ENCODE assay signal across 8 cellular contexts in genomic region chr1:236281286-236282158, GRCh38. TPM values are rescaled to one million over a fixed set of nuclear protein-coding genes. Genes with fewer than 3 reads are reported as not detected.
DNase-seq lines count a peak whose midpoint lies in the region; ATAC-seq lines count a peak whose summit lies in the region.

Gene ERO1B (minus strand): TSS chr1:236281958. CDS start chr1:236281783, 175 bp downstream.

- peak; percentile 81 for ATAC-seq in GM21367 (IDR thresholded peaks at IDR 0.05; ENCODE audit: unreplicated experiment)
- ATAC-seq in activated CD8-positive, alpha-beta memory T cell treated with anti-CD3 and anti-CD28 coated beads, Interleukin-2, amount 10 ng/mL, durations not matched to agents 7 days and 5 days = peak; percentile 97

- H3K36me3 ChIP-seq in endocrine pancreas (ENCODE audit: control insufficient read depth, insufficient read depth, low read length) = peaks cover 4% of the 10 kb centered on the region

- H3K27me3 Mint-ChIP-seq in activated CD8-positive, alpha-beta memory T cell treated with anti-CD3 and anti-CD28 coated beads, Interleukin-2, amount 10 ng/mL, durations not matched to agents 7 days and 5 days = peaks cover 9% of the 10 kb centered on the region

- H3K27me3 ChIP-seq in endocrine pancreas (ENCODE audit: control insufficient read depth, insufficient read depth, low read length) = no peaks in the 10 kb centered on the region

- in situ Hi-C loops in Caki2 (cut with HindIII; ENCODE audit: low pct_unique_long_range_greater_than_20kb, low sequenced_read_pairs) = no loop called here

- CTCF ChIA-PET in activated CD8-positive, alpha-beta memory T cell treated with anti-CD3 and anti-CD28 coated beads, Interleukin-2, amount 10 ng/mL, durations not matched to agents 7 days and 5 days (lab: Charles Lee) = interaction anchor here (0.6 to 1.3 kb wide), 3 partner anchors 19 to 211 kb away, joined by 3 to 5 read pairs (median 4); no protein-coding TSS in a partner anchor

- peaks cover 1% of the 10 kb centered on the region for H3K36me3 Mint-ChIP-seq in activated CD8-positive, alpha-beta memory T cell treated with anti-CD3 and anti-CD28 coated beads, Interleukin-2, amount 10 ng/mL, durations not matched to agents 7 days and 5 days

- H3K9ac ChIP-seq in endocrine pancreas (ENCODE audit: control insufficient read depth, insufficient read depth, low read length) = peak within 1 kb of the TSS; percentile 96

- H3K4me3 Mint-ChIP-seq in activated CD8-positive, alpha-beta memory T cell treated with anti-CD3 and anti-CD28 coated beads, Interleukin-2, amount 10 ng/mL, durations not matched to agents 7 days and 5 days = peak within 1 kb of the TSS; percentile 89

- peak within 1 kb of the TSS; percentile 71 for H3K27ac Mint-ChIP-seq in activated CD8-positive, alpha-beta memory T cell treated with anti-CD3 and anti-CD28 coated beads, Interleukin-2, amount 10 ng/mL, durations not matched to agents 7 days and 5 days

- DNase-seq in Caki2 (ENCODE audit: low read depth) = peak; percentile 81
- DNase-seq in HT1080 (ENCODE audit: low read depth) = peak; percentile 91
- DNase-seq in NOMO-1 (lab: John Stamatoyannopoulos, UW; ENCODE audit: unreplicated experiment in 2 of 2) = peak; percentile 93 to 94
- DNase-seq in activated CD8-positive, alpha-beta memory T cell treated with anti-CD3 and anti-CD28 coated beads, Interleukin-2, amount 10 ng/mL, durations not matched to agents 7 days and 5 days = peak; percentile 97
- peak; percentile 98 for DNase-seq in mesenteric fat pad (ENCODE audit: low spot score)
- DNase-seq in stimulated activated CD8-positive, alpha-beta memory T cell treated with anti-CD3 and anti-CD28 coated beads, Interleukin-15, amount 100 ng/mL, for 1 hour (ENCODE audit: low read depth) = peak; percentile 94

- peaks cover under 1% of the 10 kb centered on the region for H3K4me1 ChIP-seq in endocrine pancreas (ENCODE audit: control insufficient read depth, insufficient read depth, low read length)

- H3K9me3 ChIP-seq in endocrine pancreas (ENCODE audit: control insufficient read depth, low read length) = no peaks in the 10 kb centered on the region

- peaks cover 40% of the 10 kb centered on the region for H3K4me1 Mint-ChIP-seq in activated CD8-positive, alpha-beta memory T cell treated with anti-CD3 and anti-CD28 coated beads, Interleukin-2, amount 10 ng/mL, durations not matched to agents 7 days and 5 days

- peak within 1 kb of the TSS; percentile 89 for H3K4me3 ChIP-seq in endocrine pancreas (ENCODE audit: control insufficient read depth, insufficient read depth, low read length)

- H3K9me3 Mint-ChIP-seq in activated CD8-positive, alpha-beta memory T cell treated with anti-CD3 and anti-CD28 coated beads, Interleukin-2, amount 10 ng/mL, durations not matched to agents 7 days and 5 days (ENCODE audit: low read depth) = no peaks in the 10 kb centered on the region

RNA-seq across cellular contexts. Expression of gene ERO1B, which starts in this region (rescaled TPM):
- 4.1 and 7.6 TPM in 2 replicates for total RNA-seq in Caki2 (2014; rRNA removed; shearing (Covaris generic); ENCODE audit: low replicate concordance)
- total RNA-seq in HT1080 (2014; rRNA removed; shearing (Covaris generic)) = 2.2 and 2.6 TPM in 2 replicates
- polyA plus RNA-seq in HT1080 (2015; cell fraction: cytosol; rRNA removed) = 4.7 and 6.2 TPM in 2 replicates
- polyA plus RNA-seq in HT1080 (2015; cell fraction: nucleus; rRNA removed) = 6.9 and 7.0 TPM in 2 replicates
- 1 to 10 TPM; 2.6 to 4.8 TPM for total RNA-seq in activated CD8-positive, alpha-beta memory T cell treated with anti-CD3 and anti-CD28 coated beads, Interleukin-2, amount 10 ng/mL, durations not matched to agents 7 days and 5 days
- 7.1 TPM for total RNA-seq in mesenteric fat pad

Comparison
In these comparisons a context has a peak if more than half of its experiments do, and no peak if none do; other contexts are left out.
1. Peak in every context shown above with its lines: DNase-seq, ATAC-seq and H3K4me3 ChIP-seq.